Comparison of ENCODE assay signal across 13 cellular contexts in genomic region chr18:33128581-33128980, GRCh38.
"Had no signal": no experiment of that assay in that cellular context is flagged by ENCODE, and none has a peak within 500 bp of the region (broad histone marks: within the 10 kb centered on the region; RNA-seq: fewer than 3 reads in every experiment).

No MANE protein-coding gene starts in this region.

- DNase-seq: activated CD4-positive, CD25-positive, alpha-beta regulatory T cell; activated T-cell treated with anti-CD3 and anti-CD28 coated beads, Interleukin-2, amount 50 U/mL, for 1 hour; amygdala; colonic mucosa; effector CD4-positive, alpha-beta T cell; ovary; stimulated activated CD4-positive, alpha-beta T cell treated with anti-CD3 and anti-CD28 coated beads, Interleukin-4, amount 100 ng/mL, for 1 hour; stimulated activated CD8-positive, alpha-beta memory T cell treated with anti-CD3 and anti-CD28 coated beads, Interleukin-4, amount 100 ng/mL, for 48 hours; T-helper 17 cell; testis had no signal

- H3K4me3 Mint-ChIP-seq: neural crest cell; stimulated activated naive CD8-positive, alpha-beta T cell treated with anti-CD3 and anti-CD28 coated beads, Interleukin-15, Interleukin-2, amounts not matched to agents 100 ng/mL and 50 ng/mL, for 24 hours; T-helper 17 cell had no signal

- H3K9me3 Mint-ChIP-seq: activated naive CD4-positive, alpha-beta T cell treated with anti-CD3 and anti-CD28 coated beads, Interleukin-2, amount 50 U/mL, for 72 hours; neural crest cell; stimulated activated naive CD8-positive, alpha-beta T cell treated with anti-CD3 and anti-CD28 coated beads, Interleukin-15, Interleukin-2, amounts not matched to agents 100 ng/mL and 50 ng/mL, for 24 hours had no signal

- H3K4me1 Mint-ChIP-seq: T-helper 17 cell had no signal

- H3K36me3 Mint-ChIP-seq: activated naive CD4-positive, alpha-beta T cell treated with anti-CD3 and anti-CD28 coated beads, Interleukin-2, amount 50 U/mL, for 72 hours had no signal

- H3K27me3 Mint-ChIP-seq: stimulated activated naive CD8-positive, alpha-beta T cell treated with anti-CD3 and anti-CD28 coated beads, Interleukin-15, Interleukin-2, amounts not matched to agents 100 ng/mL and 50 ng/mL, for 24 hours; T-helper 17 cell had no signal

- ATAC-seq: activated naive CD4-positive, alpha-beta T cell treated with anti-CD3 and anti-CD28 coated beads, Interleukin-2, amount 50 U/mL, for 72 hours; T-helper 17 cell had no signal

- H3K27ac Mint-ChIP-seq: activated naive CD4-positive, alpha-beta T cell treated with anti-CD3 and anti-CD28 coated beads, Interleukin-2, amount 50 U/mL, for 72 hours; stimulated activated naive CD8-positive, alpha-beta T cell treated with anti-CD3 and anti-CD28 coated beads, Interleukin-15, Interleukin-2, amounts not matched to agents 100 ng/mL and 50 ng/mL, for 24 hours; T-helper 17 cell had no signal
